In the genomic region with DNA sequence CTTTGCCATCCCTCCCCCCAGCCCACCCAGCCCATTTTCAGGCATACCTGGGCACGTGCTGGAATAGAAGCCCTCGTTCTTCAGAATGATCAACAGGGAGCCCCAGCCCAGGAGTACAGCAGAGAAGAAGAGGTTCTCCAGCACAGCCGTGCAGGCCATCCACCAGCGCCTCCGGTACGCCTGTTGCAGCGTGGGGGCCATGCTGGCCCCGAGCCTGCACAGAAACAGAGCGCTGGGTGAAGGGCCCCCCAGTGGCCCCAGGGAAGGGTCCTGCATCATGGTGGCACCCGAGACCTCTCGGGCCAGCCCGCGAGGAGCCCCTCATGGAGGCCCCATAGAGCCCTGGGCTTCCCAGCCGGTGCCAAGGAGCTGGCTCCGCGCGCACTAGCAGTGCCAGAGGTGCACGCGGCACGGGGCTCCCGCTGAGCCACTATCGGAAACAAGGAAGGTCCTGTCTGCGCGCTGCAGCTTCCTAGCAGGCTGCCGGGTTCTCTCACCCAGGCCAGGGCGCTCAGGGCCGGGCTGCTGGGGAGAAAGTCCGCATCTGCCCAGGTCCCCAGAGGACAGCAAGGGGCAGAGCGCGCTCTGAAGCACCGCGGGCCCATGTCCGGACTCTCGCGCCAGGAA, we compare ENCODE assay signal across 8 cellular contexts. TPM values are rescaled to one million over a fixed set of nuclear protein-coding genes. Genes with fewer than 3 reads are reported as not detected.
DNase-seq lines count a peak whose midpoint lies in the region; ATAC-seq and TF ChIP-seq lines count a peak whose summit lies in the region.

No MANE protein-coding gene starts in this region.

- DNase-seq in H7 (peak; percentile 84), NB4 (ENCODE audit: low read depth) (peak; percentile 84), ovary (peak; percentile 46 to 66 (median 59)), NOMO-1 treated with dmso at 0.1 percent for 144 hours (lab: John Stamatoyannopoulos, UW; ENCODE audit: unreplicated experiment) (no peak), kidney glomerular epithelial cell (lab: John Stamatoyannopoulos, UW) (no peak)
- DNase-seq in activated T-cell treated with anti-CD3 and anti-CD28 coated beads, Interleukin-2, amount 50 U/mL, for 4 hours, result peak; percentile 20

- H3K4me1 ChIP-seq in gastroesophageal sphincter, result peaks cover 0 to 29% (median 4%) of the 10 kb centered on the region in 3 donors
- no peaks in the 10 kb centered on the region for H3K4me1 ChIP-seq in ovary (ENCODE audit: insufficient read depth)

- peaks cover 20% of the 10 kb centered on the region for H3K27me3 ChIP-seq in H7 (ENCODE audit: control insufficient read depth, insufficient read depth, low read length)
- H3K27me3 ChIP-seq in gastroesophageal sphincter, result no peaks in the 10 kb centered on the region
- H3K27me3 ChIP-seq in ovary, result no peaks in the 10 kb centered on the region

- intact Hi-C loops in ovary (cut with DNase I), result no loop called here

- ATAC-seq in activated T-cell treated with anti-CD3 and anti-CD28 coated beads, Interleukin-2, amount 50 U/mL, for 4 hours, result peak; percentile 51 to 52
- peak; percentile 55 for ATAC-seq in gastroesophageal sphincter

- H3K36me3 ChIP-seq in H7 (replicated peaks; ENCODE audit: control insufficient read depth, insufficient read depth, low read length) (no peaks in the 10 kb centered on the region), gastroesophageal sphincter (peaks cover 0 to 8% of the 10 kb centered on the region in 2 donors), ovary (no peaks in the 10 kb centered on the region)

- TF ChIP-seq POLR2A in NB4 (IDR thresholded peaks at IDR 0.05; ENCODE audit: extremely low read depth, insufficient read length) (no peak), gastroesophageal sphincter (IDR thresholded peaks at IDR 0.05) (no peak), ovary (IDR thresholded peaks at IDR 0.05) (no peak)

- TF ChIP-seq EP300 in gastroesophageal sphincter (IDR thresholded peaks at IDR 0.05), result no peak
- TF ChIP-seq EP300 in ovary (IDR thresholded peaks at IDR 0.05), result no peak

- peaks cover 30% of the 10 kb centered on the region for H3K4me1 Mint-ChIP-seq in activated T-cell treated with anti-CD3 and anti-CD28 coated beads, Interleukin-2, amount 50 U/mL, for 4 hours (ENCODE audit: low read depth)

- peak overlapping the region; percentile 88; the same call in 1 of the 2 replicates for H3K4me3 ChIP-seq in GM08714 (ENCODE audit: low read length)
- H3K4me3 ChIP-seq in H7 (ENCODE audit: insufficient read depth, low read depth, low read length), result peak overlapping the region; percentile 85
- H3K4me3 ChIP-seq in NB4 (ENCODE audit: low read depth, low read length), result peak overlapping the region; percentile 91
- peak overlapping the region; percentile 85 to 98 for H3K4me3 ChIP-seq in gastroesophageal sphincter
- H3K4me3 ChIP-seq in ovary, result peak overlapping the region; percentile 91

- no peaks in the 10 kb centered on the region for H3K36me3 Mint-ChIP-seq in activated T-cell treated with anti-CD3 and anti-CD28 coated beads, Interleukin-2, amount 50 U/mL, for 4 hours (ENCODE audit: insufficient read depth)

- H3K9me3 Mint-ChIP-seq in activated T-cell treated with anti-CD3 and anti-CD28 coated beads, Interleukin-2, amount 50 U/mL, for 4 hours, result no peaks in the 10 kb centered on the region

- TF ChIP-seq CTCF in NB4 (IDR thresholded peaks at IDR 0.05; ENCODE audit: low read depth, low read length) (no peak), gastroesophageal sphincter (IDR thresholded peaks at IDR 0.05) (no peak), ovary (IDR thresholded peaks at IDR 0.05) (no peak)

- H3K9me3 ChIP-seq in gastroesophageal sphincter (no peaks in the 10 kb centered on the region), ovary (no peaks in the 10 kb centered on the region)

- no peaks in the 10 kb centered on the region for H3K27me3 Mint-ChIP-seq in activated T-cell treated with anti-CD3 and anti-CD28 coated beads, Interleukin-2, amount 50 U/mL, for 4 hours (ENCODE audit: low read depth)

- peak overlapping the region; percentile 7 to 84 (median 80) for H3K27ac ChIP-seq in gastroesophageal sphincter
- H3K27ac ChIP-seq in ovary, result peak overlapping the region; percentile 0 to 73

- H3K4me3 Mint-ChIP-seq in activated T-cell treated with anti-CD3 and anti-CD28 coated beads, Interleukin-2, amount 50 U/mL, for 4 hours, result peak overlapping the region; percentile 98

- WGBS in gastroesophageal sphincter (ENCODE audit: low coverage in 1 of 2), 2 donors, result no CpG with 5 or more reads among the region's 35 CpGs
- WGBS in ovary, 3 donors, result 4 to 9% (median 6%) methylated on average over 30 to 35 of the region's 35 CpGs

RNA-seq across cellular contexts. Expression of a gene that starts 1.5 kb away (rescaled TPM):
- total RNA-seq in H7 (2014; rRNA removed; shearing (Covaris generic)), result 30.7 and 33.1 TPM in 2 replicates
- total RNA-seq in activated T-cell treated with anti-CD3 and anti-CD28 coated beads, Interleukin-2, amount 50 U/mL, for 4 hours, result 10 to 100 TPM; 15.5 to 20.3 (median 18.3) TPM
- total RNA-seq in gastroesophageal sphincter (10 to 100 TPM; 14.8 to 36.6 (median 19.7) TPM), ovary (10 to 100 TPM; 11.5 to 23.5 (median 18.6) TPM)
- polyA plus RNA-seq in ovary, result 10 to 100 TPM; 14.8 to 30.4 TPM

RNA-seq across cellular contexts. Expression of a gene that starts 16.5 kb away (rescaled TPM):
- 58.6 and 73.3 TPM in 2 replicates for total RNA-seq in H7 (2014; rRNA removed; shearing (Covaris generic))
- total RNA-seq in activated T-cell treated with anti-CD3 and anti-CD28 coated beads, Interleukin-2, amount 50 U/mL, for 4 hours, result 100 to 1,000 TPM; 152 to 189 (median 154) TPM
- total RNA-seq in gastroesophageal sphincter (10 to 100 TPM; 23.5 to 29.0 (median 27.9) TPM), ovary (10 to 100 TPM; 23.4 to 42.0 (median 38.0) TPM)
- polyA plus RNA-seq in ovary, result 10 to 100 TPM; 32.0 to 36.2 TPM

RNA-seq across cellular contexts. Expression of a gene that starts 23.4 kb away (rescaled TPM):
- total RNA-seq in H7 (2014; rRNA removed; shearing (Covaris generic)), result not detected in 2 replicates
- not detected for total RNA-seq in activated T-cell treated with anti-CD3 and anti-CD28 coated beads, Interleukin-2, amount 50 U/mL, for 4 hours
- total RNA-seq in gastroesophageal sphincter (not detected), ovary (not detected)
- not detected for polyA plus RNA-seq in ovary

RNA-seq across cellular contexts. Expression of a gene that starts 53.4 kb away (rescaled TPM):
- 9.5 and 17.6 TPM in 2 replicates for total RNA-seq in H7 (2014; rRNA removed; shearing (Covaris generic))
- total RNA-seq in activated T-cell treated with anti-CD3 and anti-CD28 coated beads, Interleukin-2, amount 50 U/mL, for 4 hours, result 100 to 1,000 TPM; 117 to 136 (median 122) TPM
- total RNA-seq in gastroesophageal sphincter, result 10 to 100 TPM; 15.3 to 34.6 (median 28.3) TPM
- 10 to 100 TPM; 27.2 to 71.0 (median 59.7) TPM for total RNA-seq in ovary
- polyA plus RNA-seq in ovary, result 100 to 1,000 TPM in 1 of 2 donors, 10 to 100 TPM in 1; 51.1 to 114 TPM

RNA-seq across cellular contexts. Expression of a gene that starts 53.7 kb away (rescaled TPM):
- total RNA-seq in H7 (2014; rRNA removed; shearing (Covaris generic)), result 3.1 and 3.4 TPM in 2 replicates
- under 1 TPM; 0.16 to 0.33 (median 0.27) TPM for total RNA-seq in activated T-cell treated with anti-CD3 and anti-CD28 coated beads, Interleukin-2, amount 50 U/mL, for 4 hours
- total RNA-seq in gastroesophageal sphincter (1 to 10 TPM in 1 of 4 donors, under 1 TPM in 2, not detected in 1; 0.12 to 2.3 (median 0.27) TPM), ovary (1 to 10 TPM in 2 of 7 donors, under 1 TPM in 5; 0.23 to 2.0 (median 0.83) TPM)
- polyA plus RNA-seq in ovary, result under 1 TPM in 1 of 2 donors, not detected in 1; 0.53 TPM

Comparison
In these comparisons a context has a peak if more than half of its experiments do, and no peak if none do; other contexts are left out.
1. DNase-seq: peak in H7 (single experiment), NB4 (single experiment), activated T-cell treated with anti-CD3 and anti-CD28 coated beads, Interleukin-2, amount 50 U/mL, for 4 hours (single experiment) and ovary (5 of 5); none in NOMO-1 treated with dmso at 0.1 percent for 144 hours (single experiment) and kidney glomerular epithelial cell (single experiment).
2. Peak in every context shown above with its lines, with median percentiles within 50 percentile points of each other: H3K4me3 ChIP-seq.